18 cellular contexts compared by ENCODE assay signal in genomic region chr19:54506079-54506478, GRCh38. TPM values are rescaled to one million over a fixed set of nuclear protein-coding genes. Genes with fewer than 3 reads are reported as not detected.
DNase-seq lines count a peak whose midpoint lies in the region; ATAC-seq and TF ChIP-seq lines count a peak whose summit lies in the region.
"Had no signal": no experiment of that assay in that cellular context is flagged by ENCODE, and none has a peak within 500 bp of the region (broad histone marks: within the 10 kb centered on the region; RNA-seq: fewer than 3 reads in every experiment).

No MANE protein-coding gene starts in this region.

- CTCF ChIA-PET in PC-3 (lab: Charles Lee): no interaction called here

- intact Hi-C loops in PC-3 (cut with micrococcal nuclease): no loop called here

- H3K9me3 ChIP-seq in PC-3 (ENCODE audit: low read length): no peaks in the 10 kb centered on the region
- H3K9me3 ChIP-seq: BE2C had no signal

- H3K27me3 ChIP-seq in PC-3 (ENCODE audit: low read length) (peaks cover 53% of the 10 kb centered on the region), H7 (ENCODE audit: control insufficient read depth, insufficient read depth, low read length) (no peaks in the 10 kb centered on the region), brain microvascular endothelial cell (replicated peaks) (no peaks in the 10 kb centered on the region)

- H3K4me3 ChIP-seq in PC-3 (ENCODE audit: low read length): no peak overlapping the region
- H3K4me3 ChIP-seq in H7 (ENCODE audit: insufficient read depth, low read depth, low read length): no peak overlapping the region
- H3K4me3 ChIP-seq in brain microvascular endothelial cell (ENCODE audit: low read depth, low read length): no peak overlapping the region

- no peaks in the 10 kb centered on the region for H3F3A ChIP-seq in PC-3 (ENCODE audit: low read length, unreplicated experiment)

- no peak for ATAC-seq in activated T-cell treated with anti-CD3 and anti-CD28 coated beads, Interleukin-2, amount 50 U/mL, for 4 hours
- no peak for ATAC-seq in PC-3
- no peak for ATAC-seq in central memory CD8-positive, alpha-beta T cell (replicated peaks; ENCODE audit: extremely low read depth, poor library complexity, severe bottlenecking)
- no peak for ATAC-seq in stimulated activated effector memory CD8-positive, alpha-beta T cell treated with anti-CD3 and anti-CD28 coated beads, Interleukin-12 subunit alpha, Interleukin-12 subunit beta, amount 100 ng/mL, for 72 hours

- no peaks in the 10 kb centered on the region for H3K9me2 ChIP-seq in PC-3 (replicated peaks; ENCODE audit: low read length)

- H2AFZ ChIP-seq in PC-3 (ENCODE audit: low read length): no peak overlapping the region

- H3K27ac ChIP-seq in PC-3 (ENCODE audit: low read length) (no peak overlapping the region), brain microvascular endothelial cell (no peak overlapping the region)

- H3K36me3 ChIP-seq in PC-3 (ENCODE audit: low read depth, low read length): no peaks in the 10 kb centered on the region
- no peaks in the 10 kb centered on the region for H3K36me3 ChIP-seq in H7 (replicated peaks; ENCODE audit: control insufficient read depth, insufficient read depth, low read length)
- no peaks in the 10 kb centered on the region for H3K36me3 ChIP-seq in brain microvascular endothelial cell (replicated peaks)
- H3K36me3 ChIP-seq: BE2C had no signal

- no peaks in the 10 kb centered on the region for H3K79me2 ChIP-seq in PC-3 (ENCODE audit: low read length)

- H3K4me2 ChIP-seq in PC-3 (ENCODE audit: low read length): no peak overlapping the region

- H3K27ac Mint-ChIP-seq in central memory CD8-positive, alpha-beta T cell (ENCODE audit: low read depth): peak overlapping the region; percentile 51
- peak overlapping the region; percentile 21 for H3K27ac Mint-ChIP-seq in stimulated activated effector memory CD8-positive, alpha-beta T cell treated with anti-CD3 and anti-CD28 coated beads, Interleukin-12 subunit alpha, Interleukin-12 subunit beta, amount 100 ng/mL, for 72 hours

- no peak overlapping the region for H3K9ac ChIP-seq in PC-3 (ENCODE audit: low read length)

- no peak for TF ChIP-seq CTCF in PC-3 (conservative IDR thresholded peaks at IDR 0.05; ENCODE audit: low read depth, low read length)
- TF ChIP-seq CTCF in brain microvascular endothelial cell (IDR thresholded peaks at IDR 0.05; ENCODE audit: low read depth, low read length, missing control alignments): no peak

- no peak for DNase-seq in activated T-cell treated with anti-CD3 and anti-CD28 coated beads, Interleukin-2, amount 50 U/mL, for 4 hours
- DNase-seq in activated T-cell treated with anti-CD3 and anti-CD28 coated beads, Interleukin-2, amount 50 U/mL, for 48 hours: no peak
- DNase-seq in PC-3 (peak; percentile 26), H7 (no peak), brain microvascular endothelial cell (no peak)
- DNase-seq in central memory CD8-positive, alpha-beta T cell (ENCODE audit: low spot score in 2 of 2): no peak
- no peak for DNase-seq in stimulated activated effector memory CD8-positive, alpha-beta T cell treated with anti-CD3 and anti-CD28 coated beads, Interleukin-12 subunit alpha, Interleukin-12 subunit beta, amount 100 ng/mL, for 72 hours (ENCODE audit: low spot score in 2 of 2)
- DNase-seq in stimulated activated CD8-positive, alpha-beta memory T cell treated with anti-CD3 and anti-CD28 coated beads, Interleukin-4, amount 100 ng/mL, for 48 hours: no peak
- DNase-seq: BE2C, DMS79, NCI-H1105, NCI-H2081, NCI-H2171 treated with DMSO at 0.1 percent for 48 hours, NCI-H446 treated with DMSO at 0.1 percent for 48 hours, SIG-M5 had no signal

- peaks cover 18% of the 10 kb centered on the region for H3K4me1 Mint-ChIP-seq in activated T-cell treated with anti-CD3 and anti-CD28 coated beads, Interleukin-2, amount 50 U/mL, for 4 hours (ENCODE audit: low read depth)
- peaks cover 46% of the 10 kb centered on the region for H3K4me1 Mint-ChIP-seq in central memory CD8-positive, alpha-beta T cell
- H3K4me1 Mint-ChIP-seq in stimulated activated effector memory CD8-positive, alpha-beta T cell treated with anti-CD3 and anti-CD28 coated beads, Interleukin-12 subunit alpha, Interleukin-12 subunit beta, amount 100 ng/mL, for 72 hours: peaks cover 41% of the 10 kb centered on the region

- POLR2A ChIA-PET in PC-3 (lab: Charles Lee; ENCODE audit: unreplicated experiment): no interaction called here

- no peaks in the 10 kb centered on the region for H4K20me1 ChIP-seq in PC-3 (ENCODE audit: low read length)

- no peaks in the 10 kb centered on the region for H3K9me3 Mint-ChIP-seq in activated T-cell treated with anti-CD3 and anti-CD28 coated beads, Interleukin-2, amount 50 U/mL, for 4 hours
- no peaks in the 10 kb centered on the region for H3K9me3 Mint-ChIP-seq in central memory CD8-positive, alpha-beta T cell
- H3K9me3 Mint-ChIP-seq in stimulated activated effector memory CD8-positive, alpha-beta T cell treated with anti-CD3 and anti-CD28 coated beads, Interleukin-12 subunit alpha, Interleukin-12 subunit beta, amount 100 ng/mL, for 72 hours: no peaks in the 10 kb centered on the region

- BruUV-seq in PC-3 (replicated peaks; lab: Mats Ljungman, UMichigan): no TSS peak

- H3K36me3 Mint-ChIP-seq in activated T-cell treated with anti-CD3 and anti-CD28 coated beads, Interleukin-2, amount 50 U/mL, for 4 hours (ENCODE audit: insufficient read depth): no peaks in the 10 kb centered on the region
- H3K36me3 Mint-ChIP-seq in central memory CD8-positive, alpha-beta T cell (ENCODE audit: insufficient read depth): peaks cover 4% of the 10 kb centered on the region
- H3K36me3 Mint-ChIP-seq in stimulated activated effector memory CD8-positive, alpha-beta T cell treated with anti-CD3 and anti-CD28 coated beads, Interleukin-12 subunit alpha, Interleukin-12 subunit beta, amount 100 ng/mL, for 72 hours: no peaks in the 10 kb centered on the region

- no peaks in the 10 kb centered on the region for H3K4me1 ChIP-seq in PC-3 (ENCODE audit: insufficient read depth, low read length)
- H3K4me1 ChIP-seq: BE2C had no signal

- H3K4me3 Mint-ChIP-seq in activated T-cell treated with anti-CD3 and anti-CD28 coated beads, Interleukin-2, amount 50 U/mL, for 4 hours: peak overlapping the region; percentile 17
- peak overlapping the region; percentile 60 for H3K4me3 Mint-ChIP-seq in central memory CD8-positive, alpha-beta T cell
- H3K4me3 Mint-ChIP-seq in stimulated activated effector memory CD8-positive, alpha-beta T cell treated with anti-CD3 and anti-CD28 coated beads, Interleukin-12 subunit alpha, Interleukin-12 subunit beta, amount 100 ng/mL, for 72 hours: peak overlapping the region; percentile 43

- H3K27me3 Mint-ChIP-seq in activated T-cell treated with anti-CD3 and anti-CD28 coated beads, Interleukin-2, amount 50 U/mL, for 4 hours (ENCODE audit: low read depth): peaks cover 28% of the 10 kb centered on the region
- peaks cover 10% of the 10 kb centered on the region for H3K27me3 Mint-ChIP-seq in central memory CD8-positive, alpha-beta T cell

- in situ Hi-C loops in brain microvascular endothelial cell (cut with HindIII; ENCODE audit: low pct_ligation_motif_present, low sequenced_read_pairs): no loop called here

RNA-seq across cellular contexts. Expression of gene LAIR2, which starts 3.4 kb away (rescaled TPM):
- under 1 TPM; 0.35 to 0.76 (median 0.58) TPM for total RNA-seq in activated T-cell treated with anti-CD3 and anti-CD28 coated beads, Interleukin-2, amount 50 U/mL, for 4 hours
- not detected in 2 replicates for total RNA-seq in PC-3 (2014; rRNA removed)
- not detected in 2 replicates for total RNA-seq in H7 (2014; rRNA removed; shearing (Covaris generic))
- total RNA-seq: LHCN-M2, OCI-LY7, RPMI7951 had no signal

RNA-seq across cellular contexts. Expression of gene CDC42EP5, which starts 33.0 kb away (rescaled TPM):
- under 1 TPM in 1 of 3 donors, not detected in 2; 0.30 TPM for total RNA-seq in activated T-cell treated with anti-CD3 and anti-CD28 coated beads, Interleukin-2, amount 50 U/mL, for 4 hours
- 0.73 and 1.4 TPM in 2 replicates for total RNA-seq in PC-3 (2014; rRNA removed)
- total RNA-seq in H7 (2014; rRNA removed; shearing (Covaris generic)): 0.70 and 4.3 TPM in 2 replicates
- total RNA-seq: OCI-LY7 had no signal

RNA-seq across cellular contexts. Expression of gene LENG9, which starts 42.5 kb away (rescaled TPM):
- total RNA-seq in activated T-cell treated with anti-CD3 and anti-CD28 coated beads, Interleukin-2, amount 50 U/mL, for 4 hours: 1 to 10 TPM; 4.8 to 5.4 (median 5.2) TPM
- 7.1 and 12.6 TPM in 2 replicates for total RNA-seq in PC-3 (2014; rRNA removed)
- 3.5 and 7.9 TPM in 2 replicates for total RNA-seq in H7 (2014; rRNA removed; shearing (Covaris generic))

RNA-seq across cellular contexts. Expression of gene LENG8, which starts 57.1 kb away (rescaled TPM):
- 100 to 1,000 TPM; 138 to 157 (median 145) TPM for total RNA-seq in activated T-cell treated with anti-CD3 and anti-CD28 coated beads, Interleukin-2, amount 50 U/mL, for 4 hours
- 55.5 and 65.8 TPM in 2 replicates for total RNA-seq in PC-3 (2014; rRNA removed)
- 25.3 and 30.7 TPM in 2 replicates for total RNA-seq in H7 (2014; rRNA removed; shearing (Covaris generic))
